Comparison of ENCODE assay signal across 30 cellular contexts in genomic region chrX:154693394-154693793, GRCh38. TPM values are rescaled to one million over a fixed set of nuclear protein-coding genes. Genes with fewer than 3 reads are reported as not detected.
"Had no signal": no experiment of that assay in that cellular context is flagged by ENCODE, and none has a peak within 500 bp of the region (broad histone marks: within the 10 kb centered on the region; RNA-seq: fewer than 3 reads in every experiment).

No MANE protein-coding gene starts in this region.

- DNase-seq: activated CD4-positive, alpha-beta T cell treated with anti-CD3 and anti-CD28 coated beads for 48 hours; activated CD4-positive, alpha-beta T cell treated with anti-CD3 and anti-CD28 coated beads, Interleukin-2, amount 50 U/mL, for 48 hours; activated CD4-positive, CD25-positive, alpha-beta regulatory T cell; activated CD8-positive, alpha-beta memory T cell treated with anti-CD3 and anti-CD28 coated beads for 24 hours; activated gamma-delta T cell treated with Interleukin-2 at 50 U/mL for 16 hours; activated naive CD8-positive, alpha-beta T cell treated with anti-CD3 and anti-CD28 coated beads for 36 hours; adrenal gland; brain microvascular endothelial cell; cortex of kidney; effector memory CD8-positive, alpha-beta T cell; erythroblast; gastrocnemius medialis; glutamatergic neuron; islet precursor cell; left ventricle myocardium inferior; mesendoderm; psoas muscle; sigmoid colon; small intestine; stimulated activated CD4-positive, alpha-beta T cell treated with anti-CD3 and anti-CD28 coated beads, Interleukin-4, amount 100 ng/mL, for 24 hours; tibial artery; upper lobe of right lung had no signal

- H3K9me3 Mint-ChIP-seq: activated naive CD8-positive, alpha-beta T cell treated with anti-CD3 and anti-CD28 coated beads for 36 hours; effector memory CD8-positive, alpha-beta T cell; stimulated activated effector memory CD8-positive, alpha-beta T cell treated with anti-CD3 and anti-CD28 coated beads, Interleukin-12 subunit alpha, Interleukin-12 subunit beta, amount 100 ng/mL, for 72 hours had no signal

- ATAC-seq: effector memory CD8-positive, alpha-beta T cell; gastrocnemius medialis; psoas muscle; stimulated activated effector memory CD8-positive, alpha-beta T cell treated with anti-CD3 and anti-CD28 coated beads, Interleukin-12 subunit alpha, Interleukin-12 subunit beta, amount 100 ng/mL, for 72 hours; upper lobe of right lung had no signal

- H3K4me3 Mint-ChIP-seq: activated naive CD8-positive, alpha-beta T cell treated with anti-CD3 and anti-CD28 coated beads for 36 hours; effector memory CD8-positive, alpha-beta T cell; stimulated activated effector memory CD8-positive, alpha-beta T cell treated with anti-CD3 and anti-CD28 coated beads, Interleukin-12 subunit alpha, Interleukin-12 subunit beta, amount 100 ng/mL, for 72 hours had no signal

- H3K27me3 Mint-ChIP-seq: activated naive CD8-positive, alpha-beta T cell treated with anti-CD3 and anti-CD28 coated beads for 36 hours; effector memory CD8-positive, alpha-beta T cell had no signal

- H3K27ac Mint-ChIP-seq: activated naive CD8-positive, alpha-beta T cell treated with anti-CD3 and anti-CD28 coated beads for 36 hours; stimulated activated effector memory CD8-positive, alpha-beta T cell treated with anti-CD3 and anti-CD28 coated beads, Interleukin-12 subunit alpha, Interleukin-12 subunit beta, amount 100 ng/mL, for 72 hours had no signal

RNA-seq across cellular contexts. Expression of gene CTAG2, which starts 40.0 kb away (rescaled TPM):
- total RNA-seq: ascending aorta, cardiac septum, cerebellum, gastrocnemius medialis, left ventricle myocardium inferior, lung, mononuclear cell, sigmoid colon, suprapubic skin, upper lobe of right lung had no signal
- polyA plus RNA-seq: neural cell had no signal

RNA-seq across cellular contexts. Expression of gene GAB3, which starts 57.5 kb away (rescaled TPM):
- polyA plus RNA-seq: neural cell had no signal
